ENCODE assay signal across 11 cellular contexts in genomic region chr11:125550780-125551179, GRCh38.
"Had no signal": no experiment of that assay in that cellular context is flagged by ENCODE, and none has a peak within 500 bp of the region (broad histone marks: within the 10 kb centered on the region; RNA-seq: fewer than 3 reads in every experiment).

No MANE protein-coding gene starts in this region.

- FAIRE-seq: H1, H54 had no signal

- H3K4me3 ChIP-seq: GM23248, GM23338, HAP-1 had no signal

- H2AFZ ChIP-seq: GM23248, GM23338 had no signal

- H3K9me3 ChIP-seq: HAP-1 had no signal

- ATAC-seq: GM23338, HCT116 had no signal

- DNase-seq: GM23248, GOT3, H7, H9, HCEC 1CT, HFFc6 had no signal

- H3K4me2 ChIP-seq: GM23338 had no signal

- H3K9ac ChIP-seq: GM23248 had no signal

- H3K27ac ChIP-seq: GM23248 had no signal

- H3K36me3 ChIP-seq: HAP-1 had no signal
